ENCODE assay signal across 16 cellular contexts in genomic region chr13:40047322-40047771, GRCh38.
DNase-seq lines count a peak whose midpoint lies in the region; ATAC-seq and TF ChIP-seq lines count a peak whose summit lies in the region.
"Had no signal": no experiment of that assay in that cellular context is flagged by ENCODE, and none has a peak within 500 bp of the region (broad histone marks: within the 10 kb centered on the region; RNA-seq: fewer than 3 reads in every experiment).

No MANE protein-coding gene starts in this region.

- POLR2A ChIA-PET in GM10248 (lab: Yijun Ruan, JAX) = no interaction called here

- intact Hi-C loops in esophagus squamous epithelium (cut with DNase I) = no loop called here

- no peak for TF ChIP-seq POLR2A in esophagus squamous epithelium (IDR thresholded peaks at IDR 0.05)

- no peaks in the 10 kb centered on the region for H3K9me3 Mint-ChIP-seq in progenitor cell of endocrine pancreas (ENCODE audit: low read depth)
- H3K9me3 Mint-ChIP-seq in activated T-cell treated with anti-CD3 and anti-CD28 coated beads, Interleukin-2, amount 50 U/mL, for 72 hours = no peaks in the 10 kb centered on the region
- H3K9me3 Mint-ChIP-seq: activated T-cell treated with anti-CD3 and anti-CD28 coated beads, Interleukin-2, amount 50 U/mL, for 4 hours; mesothelial cell of epicardium had no signal

- no peaks in the 10 kb centered on the region for H3K4me1 ChIP-seq in esophagus squamous epithelium
- H3K4me1 ChIP-seq: transverse colon had no signal

- no peak overlapping the region for H3K27ac ChIP-seq in esophagus squamous epithelium
- H3K27ac ChIP-seq: ovary, transverse colon had no signal

- no peak overlapping the region for H3K27ac Mint-ChIP-seq in progenitor cell of endocrine pancreas
- no peak overlapping the region for H3K27ac Mint-ChIP-seq in activated T-cell treated with anti-CD3 and anti-CD28 coated beads, Interleukin-2, amount 50 U/mL, for 72 hours
- H3K27ac Mint-ChIP-seq: mesothelial cell of epicardium had no signal

- TF ChIP-seq CTCF in GM10248 (IDR thresholded peaks at IDR 0.05; ENCODE audit: control extremely low read depth, extremely low read depth, low read depth, missing control alignments) (no peak), progenitor cell of endocrine pancreas (IDR thresholded peaks at IDR 0.05; ENCODE audit: unreplicated experiment) (no peak), esophagus squamous epithelium (IDR thresholded peaks at IDR 0.05) (no peak)

- H3K27me3 Mint-ChIP-seq in progenitor cell of endocrine pancreas = peaks cover 2% of the 10 kb centered on the region
- peaks cover 12% of the 10 kb centered on the region for H3K27me3 Mint-ChIP-seq in activated T-cell treated with anti-CD3 and anti-CD28 coated beads, Interleukin-2, amount 50 U/mL, for 72 hours (ENCODE audit: low read depth)

- no peak overlapping the region for H3K4me3 ChIP-seq in esophagus squamous epithelium
- H3K4me3 ChIP-seq: ovary, transverse colon had no signal

- DNase-seq in GM10248 (ENCODE audit: extremely low spot score) (peak; percentile 22), progenitor cell of endocrine pancreas (ENCODE audit: low spot score, unreplicated experiment) (no peak), NCI-H1417 treated with DMSO at 0.1 percent for 48 hours (lab: John Stamatoyannopoulos, UW) (no peak), esophagus squamous epithelium (lab: John Stamatoyannopoulos, UW) (no peak)
- DNase-seq in activated T-cell treated with anti-CD3 and anti-CD28 coated beads, Interleukin-2, amount 50 U/mL, for 72 hours = no peak
- DNase-seq: activated T-cell treated with anti-CD3 and anti-CD28 coated beads, Interleukin-2, amount 50 U/mL, for 4 hours; anterior cingulate cortex; NK-92 treated with Interleukin-12 subunit alpha and Interleukin-12 subunit beta, amount 100 ng/mL, for 24 hours; ovary; SK-N-SH; stimulated activated CD4-positive, alpha-beta T cell treated with anti-CD3 and anti-CD28 coated beads, Interleukin-15, amount 100 ng/mL, for 24 hours; transverse colon had no signal

- H3K36me3 Mint-ChIP-seq in progenitor cell of endocrine pancreas (ENCODE audit: insufficient read depth) = no peaks in the 10 kb centered on the region
- H3K36me3 Mint-ChIP-seq in activated T-cell treated with anti-CD3 and anti-CD28 coated beads, Interleukin-2, amount 50 U/mL, for 72 hours (ENCODE audit: insufficient read depth in 2 of 2) = no peaks in the 10 kb centered on the region
- H3K36me3 Mint-ChIP-seq: mesothelial cell of epicardium had no signal

- 70 to 90% methylated on average over 5 of the region's 5 CpGs for WGBS in esophagus squamous epithelium, 2 donors

- ATAC-seq in GM19023 (IDR thresholded peaks at IDR 0.05; ENCODE audit: unreplicated experiment) (peak; percentile 83), GM21717 (IDR thresholded peaks at IDR 0.05; ENCODE audit: unreplicated experiment) (peak; percentile 68), HG03108 (IDR thresholded peaks at IDR 0.05; ENCODE audit: unreplicated experiment) (peak; percentile 89)
- no peak for ATAC-seq in activated T-cell treated with anti-CD3 and anti-CD28 coated beads, Interleukin-2, amount 50 U/mL, for 72 hours (replicated peaks in 1 of 2)
- ATAC-seq: activated T-cell treated with anti-CD3 and anti-CD28 coated beads, Interleukin-2, amount 50 U/mL, for 4 hours had no signal

- H3K4me3 Mint-ChIP-seq in progenitor cell of endocrine pancreas (ENCODE audit: low read depth) = no peak overlapping the region
- no peak overlapping the region for H3K4me3 Mint-ChIP-seq in activated T-cell treated with anti-CD3 and anti-CD28 coated beads, Interleukin-2, amount 50 U/mL, for 72 hours
- H3K4me3 Mint-ChIP-seq: activated T-cell treated with anti-CD3 and anti-CD28 coated beads, Interleukin-2, amount 50 U/mL, for 4 hours; mesothelial cell of epicardium had no signal

- no peaks in the 10 kb centered on the region for H3K36me3 ChIP-seq in esophagus squamous epithelium
- H3K36me3 ChIP-seq: ovary, transverse colon had no signal

- H3K4me1 Mint-ChIP-seq in progenitor cell of endocrine pancreas (ENCODE audit: low read depth) = no peaks in the 10 kb centered on the region
- H3K4me1 Mint-ChIP-seq in activated T-cell treated with anti-CD3 and anti-CD28 coated beads, Interleukin-2, amount 50 U/mL, for 72 hours (ENCODE audit: low read depth) = peaks cover 6% of the 10 kb centered on the region

- CTCF ChIA-PET in GM10248 (lab: Yijun Ruan, JAX) = no interaction called here

- no peaks in the 10 kb centered on the region for H3K27me3 ChIP-seq in esophagus squamous epithelium
- H3K27me3 ChIP-seq: ovary, transverse colon had no signal

- no peaks in the 10 kb centered on the region for H3K9me3 ChIP-seq in esophagus squamous epithelium
- H3K9me3 ChIP-seq: ovary, SK-N-SH, transverse colon had no signal

Comparison
In these comparisons a context has a peak if more than half of its experiments do, and no peak if none do; other contexts are left out.
1. ATAC-seq: peak in GM19023 (single experiment), GM21717 (single experiment) and HG03108 (single experiment); none in activated T-cell treated with anti-CD3 and anti-CD28 coated beads, Interleukin-2, amount 50 U/mL, for 72 hours (0 of 2).